ENCODE assay signal across 32 cellular contexts in genomic region chr19:21912654-21913053, GRCh38.
DNase-seq lines count a peak whose midpoint lies in the region; ATAC-seq and TF ChIP-seq lines count a peak whose summit lies in the region.
"Had no signal": no experiment of that assay in that cellular context is flagged by ENCODE, and none has a peak within 500 bp of the region (broad histone marks: within the 10 kb centered on the region; RNA-seq: fewer than 3 reads in every experiment).

No MANE protein-coding gene starts in this region.

- TF ChIP-seq CTCF in foreskin keratinocyte (conservative IDR thresholded peaks at IDR 0.05): peak; percentile 3
- no peak for TF ChIP-seq CTCF in ascending aorta (IDR thresholded peaks at IDR 0.05)

- H3K4me3 ChIP-seq in ascending aorta: no peak overlapping the region
- H3K4me3 ChIP-seq: colonic mucosa, lung, prostate gland, right lobe of liver, SK-N-MC, spleen, thyroid gland, uterus had no signal

- DNase-seq in DMS53 (lab: John Stamatoyannopoulos, UW) (peak; percentile 46), DMS53 treated with DMSO at 0.1 percent for 48 hours (lab: John Stamatoyannopoulos, UW; ENCODE audit: unreplicated experiment) (no peak), KBM-7 (peak; percentile 14), OCI-M1 (lab: John Stamatoyannopoulos, UW) (peak; percentile 42), foreskin keratinocyte (no peak), posterior cingulate gyrus (no peak), ascending aorta (ENCODE audit: low spot score in 2 of 2) (no peak), NCI-H1105 (lab: John Stamatoyannopoulos, UW) (no peak)
- DNase-seq: activated CD4-positive, alpha-beta T cell treated with anti-CD3 and anti-CD28 coated beads, Interleukin-2, amount 50 U/mL, for 48 hours; activated naive CD4-positive, alpha-beta T cell; activated naive CD8-positive, alpha-beta T cell treated with anti-CD3 and anti-CD28 coated beads, Interleukin-2, amount 50 U/mL, for 24 hours; activated T-cell treated with anti-CD3 and anti-CD28 coated beads, Interleukin-2, amount 50 U/mL, for 72 hours; CD4-positive, CD25-positive, alpha-beta regulatory T cell; colonic mucosa; effector CD4-positive, alpha-beta T cell; hippocampal formation; immature natural killer cell; left cardiac atrium; MV-4-11; naive thymus-derived CD8-positive, alpha-beta T cell; NCI-H1694; NCI-H524; right lobe of liver; spleen; stimulated activated CD4-positive, alpha-beta T cell treated with anti-CD3 and anti-CD28 coated beads, Interleukin-4, amount 100 ng/mL, for 1 hour; T-helper 17 cell; thyroid gland; uterus had no signal

- H3K27ac ChIP-seq in foreskin keratinocyte (no peak overlapping the region), ascending aorta (no peak overlapping the region)
- H3K27ac ChIP-seq: colonic mucosa, prostate gland, right lobe of liver, RWPE1, SK-N-MC, spleen, thyroid gland, uterus had no signal

- H3K4me1 ChIP-seq in foreskin keratinocyte (no peaks in the 10 kb centered on the region), ascending aorta (no peaks in the 10 kb centered on the region)
- H3K4me1 ChIP-seq: colonic mucosa, prostate gland, right lobe of liver, spleen, thyroid gland, uterus had no signal

- ATAC-seq in foreskin keratinocyte: no peak
- ATAC-seq: activated naive CD8-positive, alpha-beta T cell treated with anti-CD3 and anti-CD28 coated beads, Interleukin-2, amount 50 U/mL, for 24 hours; activated T-cell treated with anti-CD3 and anti-CD28 coated beads, Interleukin-2, amount 50 U/mL, for 72 hours; left cardiac atrium; naive thymus-derived CD8-positive, alpha-beta T cell; right lobe of liver; T-helper 17 cell had no signal

- intact Hi-C loops in posterior cingulate gyrus (cut with DNase I): no loop called here
- intact Hi-C loops in ascending aorta (cut with DNase I): no loop called here

- in situ Hi-C loops in KBM-7 (cut with MboI; ENCODE audit: low pct_unique_long_range_greater_than_20kb, low sequenced_read_pairs): no loop called here

- H3K36me3 ChIP-seq in ascending aorta: no peaks in the 10 kb centered on the region
- H3K36me3 ChIP-seq: colonic mucosa, prostate gland, right lobe of liver, spleen, thyroid gland, uterus had no signal

- H3K27me3 ChIP-seq in foreskin keratinocyte (no peaks in the 10 kb centered on the region), ascending aorta (no peaks in the 10 kb centered on the region)
- H3K27me3 ChIP-seq: colonic mucosa, right lobe of liver, spleen, thyroid gland, uterus had no signal

- H3K9me3 ChIP-seq in ascending aorta: peaks cover 3 to 6% of the 10 kb centered on the region in 2 donors
- H3K9me3 ChIP-seq: colonic mucosa, prostate gland, right lobe of liver, thyroid gland, uterus had no signal

Comparison
In these comparisons a context has a peak if more than half of its experiments do, and no peak if none do; other contexts are left out.
1. DNase-seq: peak in DMS53 (single experiment), KBM-7 (single experiment) and OCI-M1 (single experiment); none in DMS53 treated with DMSO at 0.1 percent for 48 hours (single experiment), foreskin keratinocyte (0 of 2), posterior cingulate gyrus (0 of 10), ascending aorta (0 of 2) and NCI-H1105 (single experiment).